ENCODE assay signal across 13 cellular contexts in the genomic region with DNA sequence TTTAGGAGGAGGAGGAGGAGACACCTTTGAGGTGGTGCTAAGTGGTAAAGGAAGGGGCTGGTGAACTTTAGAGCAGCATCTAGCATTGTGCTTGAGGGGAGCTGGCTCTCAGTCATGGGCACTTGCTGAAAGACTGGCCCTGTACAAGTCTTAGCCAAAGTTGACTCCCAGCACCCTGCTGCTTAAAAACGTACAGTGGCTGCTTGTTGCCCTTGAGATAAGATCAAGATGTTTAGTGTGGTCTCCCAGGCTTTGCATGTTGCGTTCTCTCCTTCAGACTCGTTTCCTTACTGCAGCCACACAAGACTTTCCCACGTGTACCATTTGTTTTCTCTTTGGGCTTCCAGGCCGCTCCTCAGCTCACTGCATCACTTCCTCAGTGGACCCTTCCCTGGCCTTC. TPM values are rescaled to one million over a fixed set of nuclear protein-coding genes. Genes with fewer than 3 reads are reported as not detected.
DNase-seq lines count a peak whose midpoint lies in the region; ATAC-seq, FAIRE-seq and TF ChIP-seq lines count a peak whose summit lies in the region.
"Had no signal": no experiment of that assay in that cellular context is flagged by ENCODE, and none has a peak within 500 bp of the region (broad histone marks: within the 10 kb centered on the region; RNA-seq: fewer than 3 reads in every experiment).

No MANE protein-coding gene starts in this region.

- peaks cover 5 to 20% of the 10 kb centered on the region in 2 donors for H3K36me3 ChIP-seq in kidney (ENCODE audit: control insufficient read depth in 1 of 2, insufficient read depth in 2 of 2, low read length in 2 of 2)
- peaks cover 25% of the 10 kb centered on the region for H3K36me3 ChIP-seq in thymus (ENCODE audit: control insufficient read depth, insufficient read depth)

- TF ChIP-seq CTCF in kidney (IDR thresholded peaks at IDR 0.05; ENCODE audit: borderline replicate concordance, extremely low read depth, insufficient read depth), result no peak

- peak overlapping the region; percentile 65 for H3K4me3 Mint-ChIP-seq in activated naive CD4-positive, alpha-beta T cell treated with anti-CD3 and anti-CD28 coated beads for 36 hours
- peak overlapping the region; percentile 73 for H3K4me3 Mint-ChIP-seq in activated naive CD8-positive, alpha-beta T cell treated with anti-CD3 and anti-CD28 coated beads, Interleukin-2, amount 10 ng/mL, durations not matched to agents 7 days and 5 days

- no peak overlapping the region for H3K27ac ChIP-seq in kidney (ENCODE audit: low read depth in 2 of 2, low read length in 2 of 2)
- H3K27ac ChIP-seq in thymus (ENCODE audit: low read depth), result no peak overlapping the region

- H3K4me1 Mint-ChIP-seq in activated naive CD4-positive, alpha-beta T cell treated with anti-CD3 and anti-CD28 coated beads for 36 hours (ENCODE audit: low read depth), result peaks cover 49% of the 10 kb centered on the region
- H3K4me1 Mint-ChIP-seq in activated naive CD8-positive, alpha-beta T cell treated with anti-CD3 and anti-CD28 coated beads, Interleukin-2, amount 10 ng/mL, durations not matched to agents 7 days and 5 days, result peaks cover 37% of the 10 kb centered on the region

- POLR2A ChIA-PET in activated naive CD8-positive, alpha-beta T cell treated with anti-CD3 and anti-CD28 coated beads, Interleukin-2, amount 10 ng/mL, durations not matched to agents 7 days and 5 days (lab: Charles Lee), result interaction anchor here (3.3 kb wide), 1 partner anchor 39 kb away, joined by 18 read pairs; a partner anchor contains a TSS

- H3K9me3 Mint-ChIP-seq in activated naive CD4-positive, alpha-beta T cell treated with anti-CD3 and anti-CD28 coated beads for 36 hours, result no peaks in the 10 kb centered on the region
- no peaks in the 10 kb centered on the region for H3K9me3 Mint-ChIP-seq in activated naive CD8-positive, alpha-beta T cell treated with anti-CD3 and anti-CD28 coated beads, Interleukin-2, amount 10 ng/mL, durations not matched to agents 7 days and 5 days

- 4% methylated on average over 5 of the region's 5 CpGs for WGBS in thymus

- H3K36me3 Mint-ChIP-seq in activated naive CD4-positive, alpha-beta T cell treated with anti-CD3 and anti-CD28 coated beads for 36 hours (ENCODE audit: low read depth), result peaks cover 18% of the 10 kb centered on the region
- H3K36me3 Mint-ChIP-seq in activated naive CD8-positive, alpha-beta T cell treated with anti-CD3 and anti-CD28 coated beads, Interleukin-2, amount 10 ng/mL, durations not matched to agents 7 days and 5 days, result peaks cover 19% of the 10 kb centered on the region

- H3K9me3 ChIP-seq in kidney (ENCODE audit: control insufficient read depth in 1 of 2, low read length in 2 of 2), result no peaks in the 10 kb centered on the region
- H3K9me3 ChIP-seq in thymus (ENCODE audit: control insufficient read depth), result no peaks in the 10 kb centered on the region

- peaks cover 6 to 19% of the 10 kb centered on the region in 2 donors for H3K4me1 ChIP-seq in kidney (ENCODE audit: control insufficient read depth in 1 of 2, insufficient read depth in 1 of 2, low read depth in 1 of 2, low read length in 2 of 2)
- peaks cover 19% of the 10 kb centered on the region for H3K4me1 ChIP-seq in thymus (ENCODE audit: control insufficient read depth, insufficient read depth, low read length)

- intact Hi-C loops in activated naive CD4-positive, alpha-beta T cell treated with anti-CD3 and anti-CD28 coated beads for 36 hours (cut with micrococcal nuclease), result loop anchor here (10.0 kb wide), 1 partner anchor 1391 kb away; a partner anchor contains a TSS
- intact Hi-C loops in kidney (cut with DNase I), result no loop called here

- no peaks in the 10 kb centered on the region for H3K27me3 ChIP-seq in thymus (ENCODE audit: control insufficient read depth, insufficient read depth)

- DNase-seq in activated naive CD4-positive, alpha-beta T cell treated with anti-CD3 and anti-CD28 coated beads for 36 hours, result no peak
- no peak for DNase-seq in activated naive CD4-positive, alpha-beta T cell treated with anti-CD3 and anti-CD28 coated beads, Interleukin-2, amount 50 U/mL, for 16 hours
- DNase-seq in activated naive CD8-positive, alpha-beta T cell treated with anti-CD3 and anti-CD28 coated beads, Interleukin-2, amount 10 ng/mL, durations not matched to agents 7 days and 5 days, result no peak
- DNase-seq in kidney (no peak), NOMO-1 (lab: John Stamatoyannopoulos, UW; ENCODE audit: unreplicated experiment in 2 of 2) (no peak)
- DNase-seq: AML-193, anterior cingulate cortex, HCEC 1CT, NCI-H345, T-helper 9 cell had no signal

- H3K9ac ChIP-seq in kidney (ENCODE audit: low read length in 2 of 2), result no peak overlapping the region

- FAIRE-seq in kidney (lab: Jason Lieb, UNC), result no peak

- peak overlapping the region; percentile 66 for H3K27ac Mint-ChIP-seq in activated naive CD4-positive, alpha-beta T cell treated with anti-CD3 and anti-CD28 coated beads for 36 hours
- H3K27ac Mint-ChIP-seq in activated naive CD8-positive, alpha-beta T cell treated with anti-CD3 and anti-CD28 coated beads, Interleukin-2, amount 10 ng/mL, durations not matched to agents 7 days and 5 days, result peak overlapping the region; percentile 61

- H3K4me3 ChIP-seq in kidney (ENCODE audit: low read length in 2 of 2) (peak overlapping the region; percentile 11 to 45), thymus (ENCODE audit: low read length) (peak overlapping the region; percentile 23)

- CTCF ChIA-PET in activated naive CD4-positive, alpha-beta T cell treated with anti-CD3 and anti-CD28 coated beads for 36 hours (lab: Charles Lee), result interaction anchor here (0.7 kb wide), 1 partner anchor 222 kb away, joined by 3 read pairs; no protein-coding TSS in a partner anchor

- ATAC-seq in activated naive CD8-positive, alpha-beta T cell treated with anti-CD3 and anti-CD28 coated beads, Interleukin-2, amount 10 ng/mL, durations not matched to agents 7 days and 5 days (ENCODE audit: low read depth), result peak; percentile 23
- ATAC-seq in HG03378 (IDR thresholded peaks at IDR 0.05; ENCODE audit: unreplicated experiment) (no peak), GM19397 (IDR thresholded peaks at IDR 0.05; ENCODE audit: unreplicated experiment) (no peak)

- no peaks in the 10 kb centered on the region for H3K27me3 Mint-ChIP-seq in activated naive CD4-positive, alpha-beta T cell treated with anti-CD3 and anti-CD28 coated beads for 36 hours (ENCODE audit: low read depth)
- H3K27me3 Mint-ChIP-seq in activated naive CD8-positive, alpha-beta T cell treated with anti-CD3 and anti-CD28 coated beads, Interleukin-2, amount 10 ng/mL, durations not matched to agents 7 days and 5 days, result no peaks in the 10 kb centered on the region

RNA-seq across cellular contexts. Expression of a gene that starts 1.8 kb away (rescaled TPM):
- total RNA-seq in activated naive CD4-positive, alpha-beta T cell treated with anti-CD3 and anti-CD28 coated beads for 36 hours, result 10 to 100 TPM; 52.3 to 59.5 TPM
- total RNA-seq in activated naive CD8-positive, alpha-beta T cell treated with anti-CD3 and anti-CD28 coated beads, Interleukin-2, amount 10 ng/mL, durations not matched to agents 7 days and 5 days, result 10 to 100 TPM; 62.2 to 65.8 TPM
- 45.2 TPM for total RNA-seq in kidney
- 26.1 TPM for polyA plus RNA-seq in kidney (ENCODE audit: insufficient read depth, low read depth, low replicate concordance)
- polyA plus RNA-seq in thymus, result 17.4 TPM

RNA-seq across cellular contexts. Expression of a gene that starts 39.3 kb away (rescaled TPM):
- total RNA-seq in activated naive CD4-positive, alpha-beta T cell treated with anti-CD3 and anti-CD28 coated beads for 36 hours, result 100 to 1,000 TPM; 109 to 111 TPM
- total RNA-seq in activated naive CD8-positive, alpha-beta T cell treated with anti-CD3 and anti-CD28 coated beads, Interleukin-2, amount 10 ng/mL, durations not matched to agents 7 days and 5 days, result 100 to 1,000 TPM; 132 to 136 TPM
- total RNA-seq in kidney, result 108 TPM
- polyA plus RNA-seq in kidney (ENCODE audit: insufficient read depth, low read depth, low replicate concordance), result 123 TPM
- 105 TPM for polyA plus RNA-seq in thymus
